ENCODE assay signal across 8 cellular contexts in the genomic region with DNA sequence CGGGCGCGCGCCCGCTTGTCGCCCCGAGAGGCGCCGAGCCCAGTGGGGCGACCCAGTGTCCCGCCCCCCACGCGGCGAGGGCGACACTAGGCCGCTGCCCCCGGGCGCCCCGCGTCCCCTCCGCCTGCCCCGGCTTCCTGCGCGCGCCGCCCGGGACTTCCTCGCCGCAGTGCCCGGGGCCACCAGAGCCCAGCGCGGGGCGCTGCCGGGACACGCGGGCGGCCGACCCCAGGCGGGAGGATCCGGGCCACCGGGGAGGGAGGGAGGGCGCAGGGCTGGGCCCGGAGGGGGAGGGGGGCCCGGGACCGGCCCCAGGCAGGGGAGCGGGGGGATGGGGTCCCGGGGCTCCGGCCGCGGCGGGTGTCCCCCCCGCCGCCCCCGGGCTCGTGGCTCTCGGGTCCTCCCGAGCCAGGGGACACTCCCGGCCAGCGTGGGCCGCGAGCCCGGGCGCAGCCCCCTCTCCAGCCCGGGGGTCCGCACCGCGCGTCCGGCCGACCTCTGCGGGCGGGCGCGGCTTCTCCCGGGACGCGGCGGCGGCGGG. TPM values are rescaled to one million over a fixed set of nuclear protein-coding genes. Genes with fewer than 3 reads are reported as not detected.
DNase-seq lines count a peak whose midpoint lies in the region; ATAC-seq, FAIRE-seq and TF ChIP-seq lines count a peak whose summit lies in the region.

No MANE protein-coding gene starts in this region.

- H3K79me2 ChIP-seq in keratinocyte (ENCODE audit: control insufficient read depth, insufficient read depth, low read length), result peaks cover 26% of the 10 kb centered on the region

- H3K4me3 ChIP-seq in keratinocyte (ENCODE audit: control insufficient read depth in 2 of 3, extremely low read depth in 1 of 3, insufficient read depth in 2 of 3, low read depth in 1 of 3, low read length in 3 of 3), result peak overlapping the region in 2 of 3 experiments; percentile 29 to 32

- H2AFZ ChIP-seq in keratinocyte (ENCODE audit: control insufficient read depth, low read length), result no peak overlapping the region

- H3K9me3 ChIP-seq in keratinocyte (ENCODE audit: control insufficient read depth, low read depth, low read length), result no peaks in the 10 kb centered on the region

- TF ChIP-seq POLR2A in H54 (IDR thresholded peaks at IDR 0.05; ENCODE audit: low read depth, low read length), result no peak

- dilution Hi-C loops in keratinocyte (cut with MboI; ENCODE audit: extremely low pct_ligation_motif_present, low sequenced_read_pairs), result no loop called here

- peaks cover 3% of the 10 kb centered on the region for H4K20me1 ChIP-seq in keratinocyte (ENCODE audit: control insufficient read depth, extremely low read depth, insufficient read depth, low read length)

- peaks cover 9% of the 10 kb centered on the region for H3K4me1 ChIP-seq in keratinocyte (ENCODE audit: control insufficient read depth, extremely low read depth, insufficient read depth, low read length)

- H3K9ac ChIP-seq in keratinocyte (ENCODE audit: control insufficient read depth, extremely low read depth, insufficient read depth, low read length), result peak overlapping the region; percentile 60

- peak; percentile 35 for ATAC-seq in HG03108 (IDR thresholded peaks at IDR 0.05; ENCODE audit: unreplicated experiment)

- DNase-seq in NCI-H146 (lab: John Stamatoyannopoulos, UW), result peak; percentile 62
- DNase-seq in NCI-H146 treated with DMSO at 0.1 percent for 48 hours (lab: John Stamatoyannopoulos, UW; ENCODE audit: unreplicated experiment), result no peak
- peak; percentile 50 for DNase-seq in SW480 (ENCODE audit: low spot score)
- DNase-seq in astrocyte of the hippocampus (ENCODE audit: low read depth, low spot score), result peak; percentile 83
- no peak for DNase-seq in keratinocyte (ENCODE audit: low read depth, low spot score)
- DNase-seq in stimulated activated CD4-positive, alpha-beta T cell treated with anti-CD3 and anti-CD28 coated beads, Interleukin-4, amount 100 ng/mL, for 4 hours, result peak; percentile 44 to 62
- DNase-seq in H54 (ENCODE audit: insufficient read length, low spot score), result no peak

- FAIRE-seq in keratinocyte (lab: Jason Lieb, UNC) (no peak), H54 (lab: Jason Lieb, UNC) (no peak)

- H3K9me1 ChIP-seq in keratinocyte (ENCODE audit: control insufficient read depth, extremely low read depth, insufficient read depth, low read length), result no peaks in the 10 kb centered on the region

- H3K36me3 ChIP-seq in keratinocyte (ENCODE audit: control insufficient read depth in 2 of 2, extremely low read depth in 1 of 2, insufficient read depth in 2 of 2, low read length in 2 of 2), result peaks cover 0 to 3% of the 10 kb centered on the region in 2 experiments

- H3K4me2 ChIP-seq in keratinocyte (ENCODE audit: control insufficient read depth, extremely low read depth, insufficient read depth, low read depth, low read length), result peak overlapping the region; percentile 54

- no peaks in the 10 kb centered on the region for H3K27me3 ChIP-seq in keratinocyte (ENCODE audit: control insufficient read depth, extremely low read depth, insufficient read depth, low read length)

- no peak overlapping the region for H3K27ac ChIP-seq in keratinocyte (ENCODE audit: control insufficient read depth, insufficient read depth, low read length)

- TF ChIP-seq CTCF in keratinocyte (optimal IDR thresholded peaks at IDR 0.05 in 1 of 3, IDR thresholded peaks at IDR 0.05 in 1 of 3, conservative IDR thresholded peaks at IDR 0.05 in 1 of 3; ENCODE audit: extremely low read depth in 1 of 3, insufficient read depth in 2 of 3, low read length in 3 of 3), result peak in 2 of 3 experiments; percentile 4 to 35

RNA-seq across cellular contexts. Expression of gene PWWP2B, which starts 0.4 kb away (rescaled TPM):
- polyA plus RNA-seq in keratinocyte, result 3.1 to 6.5 TPM (median 3.8 TPM) in 3 replicates
- polyA plus RNA-seq in keratinocyte (2011; ENCODE audit: low read depth), result 4.3 TPM
- 2.2 and 5.8 TPM in 2 replicates for polyA plus RNA-seq in keratinocyte (2011; cell fraction: cytosol; rRNA removed)
- 6.3 and 9.1 TPM in 2 replicates for polyA plus RNA-seq in keratinocyte (2011; cell fraction: nucleus; rRNA removed)
- polyA plus RNA-seq in keratinocyte (2012; ENCODE audit: low replicate concordance), result 8.8 and 10.9 TPM in 2 replicates
- polyA minus RNA-seq in keratinocyte, result 1.8 to 2.5 TPM (median 2.1 TPM) in 3 replicates
- polyA minus RNA-seq in keratinocyte (2011; cell fraction: cytosol; rRNA and poly(A)+ RNA removed), result 20.3 TPM
- 7.9 and 10.7 TPM in 2 replicates for polyA minus RNA-seq in keratinocyte (2011; cell fraction: nucleus; rRNA and poly(A)+ RNA removed)

Comparison
In these comparisons a context has a peak if more than half of its experiments do, and no peak if none do; other contexts are left out.
1. DNase-seq: peak in NCI-H146 (single experiment), SW480 (single experiment), astrocyte of the hippocampus (single experiment) and stimulated activated CD4-positive, alpha-beta T cell treated with anti-CD3 and anti-CD28 coated beads, Interleukin-4, amount 100 ng/mL, for 4 hours (2 of 2); none in NCI-H146 treated with DMSO at 0.1 percent for 48 hours (single experiment), keratinocyte (single experiment) and H54 (single experiment).